Comparison of ENCODE assay signal across 2 cellular contexts in genomic region chr7:4483851-4484250, GRCh38.
A peak's percentile ranks its signal among the peaks of the same experiment; 100 is the strongest.
TF ChIP-seq lines count a peak whose summit lies in the region.

No MANE protein-coding gene starts in this region.

TF ChIP-seq in HepG2, 621 proteins besides CTCF, POLR2A, EP300 and RAD21:
- TF ChIP-seq ZNF124 (CRISPR knock-in tag; IDR thresholded peaks at IDR 0.05), result peak; percentile 99
- no peak for TF ChIP-seq BRF2 (CRISPR knock-in tag; IDR thresholded peaks at IDR 0.05)
- TF ChIP-seq HNF4G (IDR thresholded peaks at IDR 0.05; ENCODE audit: borderline replicate concordance, low read depth, low read length), result no peak
- TF ChIP-seq HNF4G (CRISPR knock-in tag; IDR thresholded peaks at IDR 0.05; ENCODE audit: borderline replicate concordance, low read depth), result no peak
- no peak for TF ChIP-seq PRDM10 (CRISPR knock-in tag; IDR thresholded peaks at IDR 0.05; ENCODE audit: low read depth)
- TF ChIP-seq ZNF530 (CRISPR knock-in tag; IDR thresholded peaks at IDR 0.05; ENCODE audit: low read depth), result no peak
- no peak for TF ChIP-seq POLR2AphosphoS2 (IDR thresholded peaks at IDR 0.05; ENCODE audit: low read depth, low read length)
- TF ChIP-seq ZNF709 (CRISPR knock-in tag; IDR thresholded peaks at IDR 0.05), result no peak
- TF ChIP-seq KAT7 (CRISPR knock-in tag; IDR thresholded peaks at IDR 0.05; ENCODE audit: borderline replicate concordance), result no peak

TF ChIP-seq in K562, 482 proteins besides CTCF, POLR2A, EP300 and RAD21:
- TF ChIP-seq BDP1 (IDR thresholded peaks at IDR 0.05; ENCODE audit: insufficient read depth, insufficient read length) (no peak), CBFA2T3 (IDR thresholded peaks at IDR 0.05) (no peak), CBX3 (IDR thresholded peaks at IDR 0.05; ENCODE audit: borderline replicate concordance in 1 of 2, low read length in 2 of 2) (peak in 1 of 2 experiments; percentile 65; a peak in 1 of 3 replicates), KLF1 (tag; IDR thresholded peaks at IDR 0.05) (no peak), MAFK (IDR thresholded peaks at IDR 0.05; ENCODE audit: low read length) (no peak), CBX5 (IDR thresholded peaks at IDR 0.05; ENCODE audit: borderline replicate concordance, low read depth) (peak; percentile 86), ZNF384 (IDR thresholded peaks at IDR 0.05; ENCODE audit: low read depth, low read length) (no peak), ZNF165 (CRISPR knock-in tag; IDR thresholded peaks at IDR 0.05; ENCODE audit: borderline replicate concordance) (no peak), NFE2L1 (tag; IDR thresholded peaks at IDR 0.05; ENCODE audit: borderline replicate concordance, low read depth) (no peak), KDM5B (IDR thresholded peaks at IDR 0.05; ENCODE audit: insufficient replicate concordance, low read depth, low read length) (no peak), SMARCA5 (IDR thresholded peaks at IDR 0.05) (no peak), DIDO1 (tag; IDR thresholded peaks at IDR 0.05; ENCODE audit: low read depth) (no peak), ZNF124 (CRISPR knock-in tag; IDR thresholded peaks at IDR 0.05) (peak; percentile 95), PCBP1 (IDR thresholded peaks at IDR 0.05; ENCODE audit: low read depth, low read length, poor library complexity, severe bottlenecking) (no peak), PTRF (tag; IDR thresholded peaks at IDR 0.05) (no peak), E2F8 (IDR thresholded peaks at IDR 0.05; ENCODE audit: low read depth, partially characterized antibody) (no peak), SAP30 (IDR thresholded peaks at IDR 0.05; ENCODE audit: borderline replicate concordance, insufficient read depth, low read depth, low read length, poor library complexity, severe bottlenecking) (no peak), SREBF2 (CRISPR knock-in tag; IDR thresholded peaks at IDR 0.05) (no peak)
